32 cellular contexts compared by ENCODE assay signal in genomic region chr20:37137547-37137946, GRCh38.
"Had no signal": no experiment of that assay in that cellular context is flagged by ENCODE, and none has a peak within 500 bp of the region (broad histone marks: within the 10 kb centered on the region; RNA-seq: fewer than 3 reads in every experiment).

No MANE protein-coding gene starts in this region.

- ATAC-seq: activated naive CD8-positive, alpha-beta T cell treated with anti-CD3 and anti-CD28 coated beads, Interleukin-2, amount 50 U/mL, for 24 hours had no signal

- FAIRE-seq: RCC 7860 had no signal

- H3K4me3 ChIP-seq: PC-9, SJCRH30 had no signal

- H3K4me1 ChIP-seq: SJCRH30 had no signal

- DNase-seq: activated B cell treated with CpG ODN at 0.5 μM for 24 hours; activated CD4-positive, alpha-beta memory T cell treated with anti-CD3 and anti-CD28 coated beads for 36 hours; activated CD4-positive, alpha-beta T cell treated with anti-CD3 and anti-CD28 coated beads for 4 hours; activated CD4-positive, alpha-beta T cell treated with anti-CD3 and anti-CD28 coated beads, Interleukin-2, amount 50 U/mL, for 1 hour; activated CD4-positive, CD25-positive, alpha-beta regulatory T cell treated with anti-CD3 and anti-CD28 coated beads, Interleukin-2, amount 50 U/mL, for 72 hours; activated CD8-positive, alpha-beta memory T cell treated with anti-CD3 and anti-CD28 coated beads, Interleukin-2, amount 50 U/mL, for 4 hours; activated effector memory CD4-positive, alpha-beta T cell treated with Interleukin-2 at 50 U/mL for 16 hours; activated naive CD4-positive, alpha-beta T cell treated with anti-CD3 and anti-CD28 coated beads, Interleukin-2, amount 10 ng/mL, durations not matched to agents 7 days and 5 days; activated naive CD8-positive, alpha-beta T cell treated with anti-CD3 and anti-CD28 coated beads, Interleukin-2, amount 50 U/mL, for 24 hours; activated T-cell treated with anti-CD3 and anti-CD28 coated beads for 4 hours; activated T-cell treated with anti-CD3 and anti-CD28 coated beads, Interleukin-2, amount 50 U/mL, for 48 hours; amniotic stem cell; aorta; brain microvascular endothelial cell; central memory CD4-positive, alpha-beta T cell; NCI-H1105; NCI-H1436; NCI-H1694; NCI-H1930; NCI-H2081 treated with DMSO at 0.1 percent for 48 hours; NCI-H226; NCI-H446 treated with DMSO at 0.1 percent for 48 hours; NCI-H524; NCI-H69; PC-9; Right ventricle myocardium superior; SJCRH30; SW 1271; T-helper 1 cell; T-helper 9 cell had no signal

- H3K27ac ChIP-seq: brain microvascular endothelial cell, PC-9, SJCRH30, VCaP had no signal

- H3K36me3 ChIP-seq: brain microvascular endothelial cell, SJCRH30 had no signal

- H3K4me2 ChIP-seq: PC-9 had no signal

- H2AFZ ChIP-seq: PC-9 had no signal

- H3K27me3 ChIP-seq: brain microvascular endothelial cell, SJCRH30 had no signal

- H3K9me3 ChIP-seq: SJCRH30 had no signal
